In the genomic region with DNA sequence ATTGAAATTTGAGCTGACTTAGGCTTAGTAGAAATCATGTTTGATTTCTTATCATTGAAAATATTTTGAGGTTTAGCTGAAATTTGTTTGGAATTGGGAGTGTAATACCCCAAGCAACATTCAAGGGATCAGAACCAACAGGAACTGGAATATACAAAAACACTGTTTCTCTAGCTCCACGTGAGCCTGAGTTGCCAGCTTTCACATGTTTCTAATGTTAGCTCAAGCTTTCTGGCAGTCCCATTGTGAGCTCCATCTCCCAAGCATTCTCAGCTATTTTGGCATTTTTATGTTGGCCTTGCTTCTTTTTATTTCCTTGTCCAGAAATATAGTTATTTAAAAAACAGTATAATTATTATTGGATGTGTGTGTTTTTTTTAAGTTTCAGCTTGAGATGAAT, we compare ENCODE assay signal across 17 cellular contexts.
"Had no signal": no experiment of that assay in that cellular context is flagged by ENCODE, and none has a peak within 500 bp of the region (broad histone marks: within the 10 kb centered on the region; RNA-seq: fewer than 3 reads in every experiment).

No MANE protein-coding gene starts in this region.

- H3K4me2 ChIP-seq: SK-N-SH had no signal

- DNase-seq: KBM-7, MV-4-11, NCI-H1048, NCI-H1694, NCI-H187 treated with DMSO at 0.1 percent for 48 hours, NCI-H2029 treated with DMSO at 0.1 percent for 48 hours, NCI-H2171 treated with DMSO at 0.1 percent for 48 hours, NCI-H345, NCI-H446 treated with DMSO at 0.1 percent for 48 hours, NCI-H510A treated with DMSO at 0.1 percent for 48 hours, NCI-H748 treated with DMSO at 0.1 percent for 48 hours, Right ventricle myocardium superior, RPMI8226, SIG-M5, SK-N-SH, SW 1271 had no signal

- H3K36me3 ChIP-seq: SJSA1 had no signal

- H3K27ac ChIP-seq: SJSA1 had no signal

- H3K4me1 ChIP-seq: SJSA1 had no signal

- H3K9ac ChIP-seq: SK-N-SH had no signal

- H3K4me3 ChIP-seq: SJSA1 had no signal

- H3K9me3 ChIP-seq: SJSA1, SK-N-SH had no signal
